Comparison of ENCODE assay signal across 34 cellular contexts in the genomic region with DNA sequence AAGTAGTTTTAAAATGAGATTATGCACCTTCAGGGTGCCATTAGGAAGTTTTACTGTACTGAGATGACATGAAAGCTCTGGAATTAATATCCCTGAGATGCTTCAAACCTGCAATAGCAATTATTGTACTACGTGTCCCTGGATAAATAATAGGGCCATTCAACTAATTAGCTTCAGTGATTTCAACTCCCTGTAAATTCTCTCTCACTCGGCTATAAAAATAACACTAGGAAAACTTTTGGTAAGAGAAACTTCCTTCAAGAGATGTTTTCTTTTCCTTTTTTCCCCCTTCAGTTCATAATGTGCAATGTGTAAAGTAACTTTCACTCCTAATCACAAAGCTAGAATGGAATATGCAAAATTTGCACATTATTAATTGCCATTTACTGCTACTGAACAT.
"Had no signal": no experiment of that assay in that cellular context is flagged by ENCODE, and none has a peak within 500 bp of the region (broad histone marks: within the 10 kb centered on the region; RNA-seq: fewer than 3 reads in every experiment).

No MANE protein-coding gene starts in this region.

- H3K4me3 ChIP-seq: MG63 had no signal

- H3K9me3 ChIP-seq: MG63 had no signal

- H3K36me3 ChIP-seq: MG63 had no signal

- DNase-seq: MG63, MM.1S, MV-4-11, NCI-H1048, NCI-H1092, NCI-H1092 treated with DMSO at 0.1 percent for 48 hours, NCI-H1105, NCI-H1105 treated with DMSO at 0.1 percent for 48 hours, NCI-H1417 treated with DMSO at 0.1 percent for 48 hours, NCI-H1436, NCI-H1436 treated with DMSO at 0.1 percent for 48 hours, NCI-H146, NCI-H1694, NCI-H1694 treated with DMSO at 0.1 percent for 48 hours, NCI-H187, NCI-H187 treated with DMSO at 0.1 percent for 48 hours, NCI-H1930, NCI-H2029, NCI-H2029 treated with DMSO at 0.1 percent for 48 hours, NCI-H2081, NCI-H2081 treated with DMSO at 0.1 percent for 48 hours, NCI-H2107, NCI-H2171, NCI-H2171 treated with DMSO at 0.1 percent for 48 hours, NCI-H2227 treated with DMSO at 0.1 percent for 48 hours, NCI-H226, NCI-H345, NCI-H446, NCI-H446 treated with DMSO at 0.1 percent for 48 hours, NCI-H510A treated with DMSO at 0.1 percent for 48 hours, NCI-H524, NCI-H524 treated with DMSO at 0.1 percent for 48 hours, NCI-H526, NCI-H526 treated with DMSO at 0.1 percent for 48 hours had no signal
